8 cellular contexts compared by ENCODE assay signal in genomic region chr12:49058366-49059062, GRCh38. TPM values are rescaled to one million over a fixed set of nuclear protein-coding genes. Genes with fewer than 3 reads are reported as not detected.
A peak's percentile ranks its signal among the peaks of the same experiment; 100 is the strongest.
DNase-seq lines count a peak whose midpoint lies in the region; ATAC-seq and TF ChIP-seq lines count a peak whose summit lies in the region.

No MANE protein-coding gene starts in this region.

- DNase-seq in activated T-cell treated with anti-CD3 and anti-CD28 coated beads, Interleukin-2, amount 50 U/mL, for 72 hours: no peak
- no peak for DNase-seq in activated T-cell treated with anti-CD3 and anti-CD28 coated beads, Interleukin-2, amount 50 U/mL, for 1 hour
- DNase-seq in adipocyte (ENCODE audit: low read depth) (peak; percentile 16), right lobe of liver (no peak), tibial nerve (ENCODE audit: low spot score in 2 of 2) (no peak), NCI-H1092 treated with DMSO at 0.1 percent for 48 hours (lab: John Stamatoyannopoulos, UW) (no peak)

- H3K27me3 Mint-ChIP-seq in activated T-cell treated with anti-CD3 and anti-CD28 coated beads, Interleukin-2, amount 50 U/mL, for 72 hours (ENCODE audit: low read depth): no peaks in the 10 kb centered on the region

- peak overlapping the region; percentile 90 for H3K4me3 ChIP-seq in adipocyte (ENCODE audit: low read length)
- H3K4me3 ChIP-seq in right lobe of liver: peak overlapping the region; percentile 94 to 99 (median 95)
- peak overlapping the region; percentile 79 to 100 (median 95) for H3K4me3 ChIP-seq in tibial nerve

- peak overlapping the region in 2 of 3 donors; percentile 97 to 98 for H3K27ac ChIP-seq in right lobe of liver
- peak overlapping the region in 3 of 4 donors; percentile 93 to 99 (median 97) for H3K27ac ChIP-seq in tibial nerve

- TF ChIP-seq CTCF in right lobe of liver (IDR thresholded peaks at IDR 0.05): no peak
- no peak for TF ChIP-seq CTCF in tibial nerve (IDR thresholded peaks at IDR 0.05)

- no peaks in the 10 kb centered on the region for H3K9me3 Mint-ChIP-seq in activated T-cell treated with anti-CD3 and anti-CD28 coated beads, Interleukin-2, amount 50 U/mL, for 72 hours

- H3K4me1 ChIP-seq in adipocyte (ENCODE audit: control insufficient read depth, insufficient read depth, low read length): peaks cover 48% of the 10 kb centered on the region
- H3K4me1 ChIP-seq in right lobe of liver: peaks cover 0 to 48% (median 14%) of the 10 kb centered on the region in 4 donors
- H3K4me1 ChIP-seq in tibial nerve: peaks cover 0 to 52% (median 41%) of the 10 kb centered on the region in 4 donors

- ATAC-seq in activated T-cell treated with anti-CD3 and anti-CD28 coated beads, Interleukin-2, amount 50 U/mL, for 72 hours (replicated peaks in 1 of 2): no peak
- ATAC-seq in right lobe of liver (no peak), HG03432 (IDR thresholded peaks at IDR 0.05; ENCODE audit: unreplicated experiment) (no peak), GM18511 (IDR thresholded peaks at IDR 0.05; ENCODE audit: unreplicated experiment) (no peak)

- H3K9ac ChIP-seq in adipocyte (ENCODE audit: low read length): peak overlapping the region; percentile 96

- 0% methylated on average over 2 of the region's 5 CpGs for WGBS in right lobe of liver (ENCODE audit: insufficient coverage, low coverage, low lambda C conversion rate, missing lambda C conversion rate)
- 0 to 9% methylated on average over 4 to 5 of the region's 5 CpGs for WGBS in tibial nerve, 2 donors

- TF ChIP-seq EP300 in tibial nerve (IDR thresholded peaks at IDR 0.05): no peak

- H3K9me3 ChIP-seq in adipocyte (ENCODE audit: control insufficient read depth, low read length) (no peaks in the 10 kb centered on the region), right lobe of liver (no peaks in the 10 kb centered on the region), tibial nerve (no peaks in the 10 kb centered on the region)

- no peaks in the 10 kb centered on the region for H3K27me3 ChIP-seq in adipocyte (replicated peaks; ENCODE audit: control insufficient read depth, insufficient read depth, low read length)
- no peaks in the 10 kb centered on the region for H3K27me3 ChIP-seq in right lobe of liver
- H3K27me3 ChIP-seq in tibial nerve: no peaks in the 10 kb centered on the region

- H3K4me1 Mint-ChIP-seq in activated T-cell treated with anti-CD3 and anti-CD28 coated beads, Interleukin-2, amount 50 U/mL, for 72 hours (ENCODE audit: low read depth): peaks cover 60% of the 10 kb centered on the region

- peaks cover under 1 to 5% of the 10 kb centered on the region in 2 donors for H3K36me3 Mint-ChIP-seq in activated T-cell treated with anti-CD3 and anti-CD28 coated beads, Interleukin-2, amount 50 U/mL, for 72 hours (ENCODE audit: insufficient read depth in 2 of 2)

- peak overlapping the region; percentile 83 for H3K27ac Mint-ChIP-seq in activated T-cell treated with anti-CD3 and anti-CD28 coated beads, Interleukin-2, amount 50 U/mL, for 72 hours

- H3K36me3 ChIP-seq in adipocyte (ENCODE audit: control insufficient read depth, insufficient read depth, low read length, severe bottlenecking): peaks cover 18% of the 10 kb centered on the region
- peaks cover 0 to 15% (median 6%) of the 10 kb centered on the region in 4 donors for H3K36me3 ChIP-seq in right lobe of liver
- H3K36me3 ChIP-seq in tibial nerve: peaks cover 0 to 13% (median 10%) of the 10 kb centered on the region in 3 donors

- intact Hi-C loops in right lobe of liver (cut with DNase I): no loop called here

- peak overlapping the region; percentile 95 to 98 for H3K4me3 Mint-ChIP-seq in activated T-cell treated with anti-CD3 and anti-CD28 coated beads, Interleukin-2, amount 50 U/mL, for 72 hours

- TF ChIP-seq POLR2A in right lobe of liver (IDR thresholded peaks at IDR 0.05): no peak
- no peak for TF ChIP-seq POLR2A in tibial nerve (IDR thresholded peaks at IDR 0.05)

RNA-seq across cellular contexts. Expression of gene KMT2D, which starts 2.1 kb away (rescaled TPM):
- total RNA-seq in activated T-cell treated with anti-CD3 and anti-CD28 coated beads, Interleukin-2, amount 50 U/mL, for 72 hours: 10 to 100 TPM; 68.6 to 84.2 TPM
- total RNA-seq in right lobe of liver (10 to 100 TPM; 28.6 to 35.4 (median 33.3) TPM), tibial nerve (100 to 1,000 TPM in 1 of 4 donors, 10 to 100 TPM in 3; 53.5 to 102 (median 76.9) TPM)

RNA-seq across cellular contexts. Expression of gene RHEBL1, which starts 11.3 kb away (rescaled TPM):
- total RNA-seq in activated T-cell treated with anti-CD3 and anti-CD28 coated beads, Interleukin-2, amount 50 U/mL, for 72 hours: 10 to 100 TPM; 20.6 to 28.3 TPM
- total RNA-seq in right lobe of liver: under 1 TPM in 5 of 6 experiments, not detected in 1; 0.17 to 0.60 (median 0.43) TPM
- 1 to 10 TPM in 2 of 4 donors, not detected in 2; 1.1 to 4.3 TPM for total RNA-seq in tibial nerve

RNA-seq across cellular contexts. Expression of gene DHH, which starts 36.1 kb away (rescaled TPM):
- under 1 TPM; 0.12 to 0.41 TPM for total RNA-seq in activated T-cell treated with anti-CD3 and anti-CD28 coated beads, Interleukin-2, amount 50 U/mL, for 72 hours
- total RNA-seq in right lobe of liver (under 1 TPM in 3 of 6 experiments, not detected in 3; 0.04 to 0.13 (median 0.07) TPM), tibial nerve (10 to 100 TPM; 55.5 to 94.7 (median 60.1) TPM)

RNA-seq across cellular contexts. Expression of gene PRKAG1, which starts 39.9 kb away (rescaled TPM):
- 10 to 100 TPM; 66.1 to 79.3 TPM for total RNA-seq in activated T-cell treated with anti-CD3 and anti-CD28 coated beads, Interleukin-2, amount 50 U/mL, for 72 hours
- total RNA-seq in right lobe of liver (10 to 100 TPM; 24.8 to 36.2 (median 30.1) TPM), tibial nerve (10 to 100 TPM; 40.6 to 60.7 (median 46.1) TPM)

RNA-seq across cellular contexts. Expression of gene LMBR1L, which starts 52.1 kb away (rescaled TPM):
- total RNA-seq in activated T-cell treated with anti-CD3 and anti-CD28 coated beads, Interleukin-2, amount 50 U/mL, for 72 hours: 100 to 1,000 TPM in 1 of 2 donors, 10 to 100 TPM in 1; 80.0 to 108 TPM
- 10 to 100 TPM; 12.2 to 34.5 (median 16.3) TPM for total RNA-seq in right lobe of liver
- total RNA-seq in tibial nerve: 10 to 100 TPM; 50.3 to 97.5 (median 73.0) TPM

Comparison
In these comparisons a context has a peak if more than half of its experiments do, and no peak if none do; other contexts are left out.
1. RNA of gene RHEBL1, which starts 11.3 kb away (total RNA-seq): 20.6 to 28.3 TPM in activated T-cell treated with anti-CD3 and anti-CD28 coated beads, Interleukin-2, amount 50 U/mL, for 72 hours; 1.1 to 4.3 TPM in tibial nerve and 0.17 to 0.60 TPM in right lobe of liver; every median in the first group is over 4 times any median in the second.
2. RNA of gene DHH, which starts 36.1 kb away (total RNA-seq): 55.5 to 94.7 TPM in tibial nerve; 0.12 to 0.41 TPM in activated T-cell treated with anti-CD3 and anti-CD28 coated beads, Interleukin-2, amount 50 U/mL, for 72 hours and 0.04 to 0.13 TPM in right lobe of liver; every median in the first group is over 10 times any median in the second.
3. Peak in every context shown above with its lines, with median percentiles within 50 percentile points of each other: H3K4me3 ChIP-seq.